In the genomic region with DNA sequence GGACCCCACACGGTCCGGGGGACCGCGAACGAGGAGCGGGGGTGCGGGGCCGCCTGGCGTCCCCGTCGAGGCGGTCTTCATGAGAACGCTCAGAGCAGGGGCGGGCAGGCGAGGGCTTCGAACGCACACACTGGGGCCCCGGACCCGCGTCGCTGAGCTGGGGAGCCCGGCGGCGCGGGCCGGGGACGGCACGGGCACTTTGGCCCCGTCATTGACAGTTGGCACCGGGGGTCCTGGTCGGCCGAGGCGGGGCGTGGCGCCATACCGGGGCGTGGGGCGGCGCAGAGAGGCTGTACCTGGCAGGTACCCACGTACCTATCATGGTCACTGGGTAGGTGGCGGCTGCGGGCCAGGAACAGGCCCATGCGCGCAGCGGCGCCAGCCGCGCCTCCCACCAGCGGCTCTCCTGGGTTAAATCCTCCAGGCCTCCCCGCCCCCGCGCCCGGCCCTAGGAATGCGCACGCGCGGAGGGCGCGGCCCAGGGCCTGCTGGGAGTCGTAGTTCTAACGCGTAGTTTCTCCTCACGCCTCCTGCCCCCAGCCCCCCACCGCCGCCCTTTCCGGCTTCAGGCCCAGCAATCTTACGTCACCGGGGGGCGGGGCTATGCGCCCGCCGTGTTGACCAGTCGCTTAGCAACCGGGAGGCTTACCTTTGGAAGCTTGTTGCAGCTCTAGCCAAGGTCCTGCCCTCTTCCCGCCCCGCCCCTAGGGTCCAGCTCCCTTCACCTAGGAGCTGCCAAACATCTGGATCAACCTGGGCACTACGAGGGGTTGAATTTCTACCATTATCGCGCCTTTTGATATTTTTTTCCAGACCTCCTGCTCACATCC, we compare ENCODE assay signal across 8 cellular contexts.
A peak's percentile ranks its signal among the peaks of the same experiment; 100 is the strongest.
DNase-seq lines count a peak whose midpoint lies in the region; ATAC-seq and TF ChIP-seq lines count a peak whose summit lies in the region.

PACRG (plus strand) TSS at position 628 of the 830 bp plus-strand sequence.
PRKN (minus strand) TSS at position 420 of the 830 bp plus-strand sequence.

- no peaks in the 10 kb centered on the region for H4K20me1 ChIP-seq in KMS-11 (ENCODE audit: insufficient read depth)

- peak within 1 kb of the TSS; percentile 69 for H3K9ac ChIP-seq in KMS-11

- DNase-seq in DMS53 (lab: John Stamatoyannopoulos, UW) (peak; percentile 99), SHP77 treated with DMSO at 0.1 percent for 48 hours (lab: John Stamatoyannopoulos, UW) (peak; percentile 98), foreskin fibroblast (peak; percentile 94 to 99), nephron progenitor cell (peak; percentile 100)
- peak; percentile 97 for DNase-seq in activated gamma-delta T cell treated with anti-CD3 and anti-CD28 coated beads, Interleukin-2, amount 50 U/mL, for 16 hours (ENCODE audit: low read depth)
- DNase-seq in stimulated activated naive CD8-positive, alpha-beta T cell treated with anti-CD3 and anti-CD28 coated beads, Interleukin-15, Interleukin-2, amounts not matched to agents 100 U/mL and 50 U/mL, for 24 hours = peak; percentile 99

- H3K27ac ChIP-seq in KMS-11 = peak within 1 kb of the TSS; percentile 43; the same call in 1 of the 2 replicates

- H3K27me3 Mint-ChIP-seq in nephron progenitor cell (ENCODE audit: low read depth, poor library complexity) = peaks cover 3% of the 10 kb centered on the region

- no peaks in the 10 kb centered on the region for H3K27me3 ChIP-seq in KMS-11 (ENCODE audit: insufficient read depth, low read depth)

- H3K4me2 ChIP-seq in KMS-11 = peak within 1 kb of the TSS; percentile 39

- H3K36me3 Mint-ChIP-seq in nephron progenitor cell (ENCODE audit: low read depth) = no peaks in the 10 kb centered on the region

- ATAC-seq in GM21786 (IDR thresholded peaks at IDR 0.05; ENCODE audit: unreplicated experiment) = peak; percentile 97
- ATAC-seq in stimulated activated naive CD8-positive, alpha-beta T cell treated with anti-CD3 and anti-CD28 coated beads, Interleukin-15, Interleukin-2, amounts not matched to agents 100 U/mL and 50 U/mL, for 24 hours = peak; percentile 97

- peak within 1 kb of the TSS; percentile 95 for H3K27ac Mint-ChIP-seq in nephron progenitor cell

- peaks cover 45% of the 10 kb centered on the region for H3K4me1 Mint-ChIP-seq in nephron progenitor cell

- no peak within 1 kb of the TSS for H3K4me3 ChIP-seq in KMS-11 (IDR thresholded peaks at IDR 0.05; ENCODE audit: insufficient read depth, low read depth, low read length)
- H3K4me3 ChIP-seq in foreskin fibroblast (ENCODE audit: low read depth in 1 of 2, low read length in 2 of 2) = peak within 1 kb of the TSS; percentile 77 to 83

- H3K4me3 Mint-ChIP-seq in nephron progenitor cell = peak within 1 kb of the TSS; percentile 90

- peak within 1 kb of the TSS; percentile 66; the same call in 1 of the 2 replicates for H2AFZ ChIP-seq in KMS-11 (ENCODE audit: low read depth)

- H3K4me1 ChIP-seq in KMS-11 (ENCODE audit: low read depth, poor library complexity, severe bottlenecking) = peaks cover 11% of the 10 kb centered on the region

- H3K9me3 Mint-ChIP-seq in nephron progenitor cell = no peaks in the 10 kb centered on the region

- H3K79me2 ChIP-seq in KMS-11 (ENCODE audit: insufficient read depth, low read depth) = no peaks in the 10 kb centered on the region

- TF ChIP-seq CTCF in KMS-11 (conservative IDR thresholded peaks at IDR 0.05; ENCODE audit: low read depth, low read length) = no peak
- TF ChIP-seq CTCF in foreskin fibroblast (IDR thresholded peaks at IDR 0.05; ENCODE audit: low read depth, low read length) = no peak
- no peak for TF ChIP-seq CTCF in nephron progenitor cell (IDR thresholded peaks at IDR 0.05)

- H3K36me3 ChIP-seq in KMS-11 (ENCODE audit: insufficient read depth) = no peaks in the 10 kb centered on the region
